1 cellular context compared by ENCODE assay signal in the genomic region with DNA sequence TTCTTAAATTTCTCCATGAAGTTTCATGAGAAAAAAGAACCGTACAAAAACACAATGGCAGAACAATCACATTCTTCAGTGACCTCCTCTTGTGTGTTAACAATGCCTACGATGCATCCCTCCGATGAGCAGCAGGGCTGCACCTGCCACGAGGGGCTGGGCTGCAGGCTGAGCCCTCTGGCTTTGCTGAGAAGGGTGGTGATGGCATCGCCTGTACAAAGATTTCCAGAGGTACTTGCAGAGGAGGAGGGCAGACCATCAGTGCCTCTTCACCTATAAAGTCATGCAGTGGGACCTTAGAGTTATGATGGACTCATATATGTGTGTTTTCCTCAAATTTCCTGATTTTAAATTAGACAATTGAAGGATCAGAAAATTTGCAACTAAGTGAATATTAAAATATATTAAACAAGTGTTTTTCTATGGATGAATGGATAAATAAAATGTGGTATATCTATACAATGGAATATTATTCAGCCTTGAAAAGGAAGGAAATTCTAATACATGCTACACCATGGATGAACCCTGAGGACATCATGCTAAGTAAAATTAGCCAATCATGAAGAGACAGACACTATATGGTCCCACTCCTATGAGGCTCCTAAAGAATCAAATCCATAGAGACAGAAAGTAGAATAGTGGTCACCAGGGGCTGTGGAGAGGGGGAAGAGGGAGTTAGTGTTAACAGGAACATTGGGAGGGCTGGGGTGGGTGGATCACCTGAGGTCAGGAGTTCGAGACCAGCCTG.
TF ChIP-seq lines count a peak whose summit lies in the region.

No MANE protein-coding gene starts in this region.

TF ChIP-seq in K562, 482 proteins besides CTCF, POLR2A, EP300 and RAD21:
- TF ChIP-seq ZKSCAN8 (CRISPR knock-in tag; IDR thresholded peaks at IDR 0.05), result no peak
- TF ChIP-seq USF2 (CRISPR knock-in tag; IDR thresholded peaks at IDR 0.05), result no peak
- peak; percentile 7 for TF ChIP-seq ZNF146 (CRISPR knock-in tag; IDR thresholded peaks at IDR 0.05; ENCODE audit: unreplicated experiment)
- no peak for TF ChIP-seq TCF7 (IDR thresholded peaks at IDR 0.05; ENCODE audit: borderline replicate concordance)
- TF ChIP-seq RBM25 (IDR thresholded peaks at IDR 0.05; ENCODE audit: low read depth, low read length, severe bottlenecking), result peak; percentile 45
